In genomic region chr3:128432301-128432897, GRCh38 we compare ENCODE assay signal across 11 cellular contexts. TPM values are rescaled to one million over a fixed set of nuclear protein-coding genes. Genes with fewer than 3 reads are reported as not detected.
A peak's percentile ranks its signal among the peaks of the same experiment; 100 is the strongest.
DNase-seq lines count a peak whose midpoint lies in the region; ATAC-seq and TF ChIP-seq lines count a peak whose summit lies in the region.
"Had no signal": no experiment of that assay in that cellular context is flagged by ENCODE, and none has a peak within 500 bp of the region (broad histone marks: within the 10 kb centered on the region; RNA-seq: fewer than 3 reads in every experiment).

No MANE protein-coding gene starts in this region.

- no peak for TF ChIP-seq CTCF in thyroid gland (IDR thresholded peaks at IDR 0.05)

- H3K27me3 Mint-ChIP-seq in activated T-cell treated with anti-CD3 and anti-CD28 coated beads, Interleukin-2, amount 50 U/mL, for 24 hours = peaks cover 63% of the 10 kb centered on the region
- peaks cover 42% of the 10 kb centered on the region for H3K27me3 Mint-ChIP-seq in activated T-helper 17 cell treated with anti-CD3 and anti-CD28 coated beads, Interleukin-2, amount 50 U/mL, for 72 hours

- peaks cover 12% of the 10 kb centered on the region for H3K4me1 Mint-ChIP-seq in activated T-cell treated with anti-CD3 and anti-CD28 coated beads, Interleukin-2, amount 50 U/mL, for 24 hours (ENCODE audit: low read depth)
- peaks cover 7% of the 10 kb centered on the region for H3K4me1 Mint-ChIP-seq in activated T-helper 17 cell treated with anti-CD3 and anti-CD28 coated beads, Interleukin-2, amount 50 U/mL, for 72 hours

- H3K9me3 ChIP-seq in thyroid gland = no peaks in the 10 kb centered on the region

- H3K9me3 Mint-ChIP-seq in activated T-cell treated with anti-CD3 and anti-CD28 coated beads, Interleukin-2, amount 50 U/mL, for 24 hours = no peaks in the 10 kb centered on the region
- H3K9me3 Mint-ChIP-seq in activated T-helper 17 cell treated with anti-CD3 and anti-CD28 coated beads, Interleukin-2, amount 50 U/mL, for 72 hours = no peaks in the 10 kb centered on the region

- H3K36me3 ChIP-seq in thyroid gland = no peaks in the 10 kb centered on the region

- TF ChIP-seq POLR2A in thyroid gland (IDR thresholded peaks at IDR 0.05) = no peak

- no peaks in the 10 kb centered on the region for H3K27me3 ChIP-seq in thyroid gland

- no peak for DNase-seq in activated T-cell treated with anti-CD3 and anti-CD28 coated beads, Interleukin-2, amount 50 U/mL, for 24 hours
- DNase-seq in activated T-cell treated with anti-CD3 and anti-CD28 coated beads, Interleukin-2, amount 50 U/mL, for 48 hours = no peak
- DNase-seq in left lobe of liver (ENCODE audit: low spot score) (no peak), thyroid gland (peak; percentile 21 to 22), foreskin melanocyte (no peak)
- DNase-seq: activated CD4-positive, alpha-beta T cell treated with anti-CD3 and anti-CD28 coated beads, Interleukin-2, amount 50 U/mL, for 1 hour had no signal

- no peaks in the 10 kb centered on the region for H3K36me3 Mint-ChIP-seq in activated T-cell treated with anti-CD3 and anti-CD28 coated beads, Interleukin-2, amount 50 U/mL, for 24 hours (ENCODE audit: low read depth)
- H3K36me3 Mint-ChIP-seq in activated T-helper 17 cell treated with anti-CD3 and anti-CD28 coated beads, Interleukin-2, amount 50 U/mL, for 72 hours (ENCODE audit: low read depth) = peaks cover 8% of the 10 kb centered on the region

- ATAC-seq in activated T-helper 17 cell treated with anti-CD3 and anti-CD28 coated beads, Interleukin-2, amount 50 U/mL, for 72 hours (replicated peaks) = no peak
- ATAC-seq in left lobe of liver (peak; percentile 28), HG03045 (IDR thresholded peaks at IDR 0.05; ENCODE audit: unreplicated experiment) (no peak), GM21447 (IDR thresholded peaks at IDR 0.05; ENCODE audit: unreplicated experiment) (no peak)

- peak overlapping the region in 1 of 3 donors; percentile 13 for H3K4me3 ChIP-seq in thyroid gland (replicated peaks in 1 of 3)

- intact Hi-C loops in thyroid gland (cut with DNase I) = no loop called here

- H3K27ac ChIP-seq in thyroid gland = no peak overlapping the region

- H3K4me1 ChIP-seq in thyroid gland = peaks cover 4 to 11% of the 10 kb centered on the region in 2 donors

- WGBS in thyroid gland, 2 donors = 11 to 15% methylated on average over 26 to 28 of the region's 33 CpGs

- peak overlapping the region; percentile 24 for H3K27ac Mint-ChIP-seq in activated T-cell treated with anti-CD3 and anti-CD28 coated beads, Interleukin-2, amount 50 U/mL, for 24 hours
- no peak overlapping the region for H3K27ac Mint-ChIP-seq in activated T-helper 17 cell treated with anti-CD3 and anti-CD28 coated beads, Interleukin-2, amount 50 U/mL, for 72 hours

- H3K4me3 Mint-ChIP-seq in activated T-cell treated with anti-CD3 and anti-CD28 coated beads, Interleukin-2, amount 50 U/mL, for 24 hours = no peak overlapping the region
- peak overlapping the region; percentile 35 for H3K4me3 Mint-ChIP-seq in activated T-helper 17 cell treated with anti-CD3 and anti-CD28 coated beads, Interleukin-2, amount 50 U/mL, for 72 hours

RNA-seq across cellular contexts. Expression of gene DNAJB8, which starts 34.3 kb away (rescaled TPM):
- total RNA-seq in activated T-helper 17 cell treated with anti-CD3 and anti-CD28 coated beads, Interleukin-2, amount 50 U/mL, for 72 hours = not detected
- total RNA-seq in left lobe of liver (not detected), thyroid gland (not detected)
- total RNA-seq: dermis microvascular lymphatic vessel endothelial cell, myocyte had no signal

Comparison
In these comparisons a context has a peak if more than half of its experiments do, and no peak if none do; other contexts are left out.
1. DNase-seq: peak in thyroid gland (2 of 2); none in activated T-cell treated with anti-CD3 and anti-CD28 coated beads, Interleukin-2, amount 50 U/mL, for 24 hours (single experiment), activated T-cell treated with anti-CD3 and anti-CD28 coated beads, Interleukin-2, amount 50 U/mL, for 48 hours (0 of 2), left lobe of liver (single experiment) and foreskin melanocyte (single experiment).